10 cellular contexts compared by ENCODE assay signal in the genomic region with DNA sequence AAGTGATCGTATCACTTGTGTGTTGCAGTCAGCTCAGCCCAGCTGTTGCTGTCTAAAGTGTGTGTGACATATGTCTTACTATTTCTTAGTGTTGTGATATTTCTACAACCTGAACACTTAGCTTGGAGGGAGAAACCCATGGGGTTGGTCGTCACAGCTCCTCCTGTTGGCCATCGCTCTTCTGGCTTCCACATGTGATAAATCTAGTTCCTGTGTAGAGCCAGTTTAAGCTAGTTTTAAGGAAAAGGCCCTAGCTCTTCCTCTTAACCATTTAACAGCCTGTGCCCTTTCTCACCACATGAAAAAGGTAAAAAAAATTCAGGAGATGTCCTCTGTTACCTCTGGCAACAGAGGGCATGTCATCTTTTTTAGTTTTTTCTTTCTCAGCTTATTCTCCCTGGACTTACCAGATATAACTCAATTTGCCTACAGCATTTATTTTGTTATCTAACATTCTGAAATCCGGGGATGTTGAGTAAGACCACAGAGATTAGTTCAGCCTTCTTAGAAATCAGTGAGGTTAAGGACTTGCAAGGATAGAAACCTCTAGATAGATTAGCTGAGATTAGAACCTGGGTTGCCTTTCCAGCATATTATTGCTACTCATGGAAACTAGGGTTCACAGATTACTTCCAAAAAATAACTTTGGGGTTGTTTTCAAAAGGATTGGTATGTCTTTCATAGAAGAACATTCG.
DNase-seq lines count a peak whose midpoint lies in the region; ATAC-seq, FAIRE-seq and TF ChIP-seq lines count a peak whose summit lies in the region.
"Had no signal": no experiment of that assay in that cellular context is flagged by ENCODE, and none has a peak within 500 bp of the region (broad histone marks: within the 10 kb centered on the region; RNA-seq: fewer than 3 reads in every experiment).

No MANE protein-coding gene starts in this region.

- H3K27ac Mint-ChIP-seq in activated CD4-positive, alpha-beta T cell treated with anti-CD3 and anti-CD28 coated beads, Interleukin-2, amount 10 ng/mL, durations not matched to agents 7 days and 5 days, result peak overlapping the region; percentile 38

- no peak overlapping the region for H3K56ac ChIP-seq in H1 (replicated peaks; ENCODE audit: insufficient read length, low read depth, low read length)

- H3K18ac ChIP-seq in H1 (ENCODE audit: extremely low read depth, low read length), result no peak overlapping the region

- WGBS in H1 (ENCODE audit: extremely low coverage in 1 of 2, insufficient coverage in 1 of 2, insufficient read length in 1 of 2, insufficient replicate concordance in 2 of 2, low coverage in 1 of 2, low lambda C conversion rate in 2 of 2, missing lambda C conversion rate in 1 of 2), 2 experiments, result 72% methylated on average over 5 of the region's 5 CpGs; no CpG with 5 or more reads in 1 of the 2 experiments
- WGBS in heart left ventricle, 4 donors, result 64 to 79% (median 74%) methylated on average over 5 of the region's 5 CpGs

- no peaks in the 10 kb centered on the region for H3K9me3 ChIP-seq in H1 (ENCODE audit: insufficient read depth in 2 of 2, low read depth in 1 of 2, low read length in 1 of 2)
- H3K9me3 ChIP-seq in heart left ventricle, result no peaks in the 10 kb centered on the region

- TF ChIP-seq CTCF in NB4 (IDR thresholded peaks at IDR 0.05; ENCODE audit: low read depth, low read length) (peak; percentile 25), H1 (IDR thresholded peaks at IDR 0.05; ENCODE audit: control extremely low read depth in 1 of 3, insufficient read depth in 1 of 3, low read depth in 1 of 3, low read length in 3 of 3) (peak; percentile 42 to 73 (median 43)), retinal pigment epithelial cell (conservative IDR thresholded peaks at IDR 0.05; ENCODE audit: low read depth, low read length) (peak; percentile 30), heart left ventricle (IDR thresholded peaks at IDR 0.05) (peak in 4 of 12 donors; percentile 11 to 16 (median 14))

- no peak overlapping the region for H2BK120ac ChIP-seq in H1 (replicated peaks; ENCODE audit: low read depth, low read length)

- peaks cover 15% of the 10 kb centered on the region for H3K4me1 Mint-ChIP-seq in activated CD4-positive, alpha-beta T cell treated with anti-CD3 and anti-CD28 coated beads, Interleukin-2, amount 10 ng/mL, durations not matched to agents 7 days and 5 days

- no peak overlapping the region for H2BK20ac ChIP-seq in H1 (ENCODE audit: low read length)

- H3K4me3 ChIP-seq in NB4 (ENCODE audit: low read depth, low read length) (no peak overlapping the region), H1 (ENCODE audit: extremely low read depth in 1 of 4, insufficient read depth in 2 of 4, low read depth in 3 of 4, low read length in 4 of 4) (no peak overlapping the region), retinal pigment epithelial cell (ENCODE audit: low read length) (no peak overlapping the region), heart left ventricle (no peak overlapping the region)

- no peak for ATAC-seq in heart left ventricle
- no peak for ATAC-seq in HG02759 (IDR thresholded peaks at IDR 0.05; ENCODE audit: unreplicated experiment)
- ATAC-seq in left cardiac atrium, result no peak

- TF ChIP-seq RAD21 in H1 (IDR thresholded peaks at IDR 0.05 in 1 of 2, conservative IDR thresholded peaks at IDR 0.05 in 1 of 2; ENCODE audit: low read depth in 2 of 2, low read length in 2 of 2), result peak; percentile 19 to 41; a peak in 2 of 4 replicates

- H3K4me1 ChIP-seq in H1 (replicated peaks in 1 of 4; ENCODE audit: control insufficient read depth in 3 of 4, insufficient read depth in 4 of 4, low read length in 3 of 4) (peaks cover 0 to 3% (median 1%) of the 10 kb centered on the region in 4 experiments; a peak in 1 of 7 replicates), heart left ventricle (peaks cover 0 to 2% (median 0%) of the 10 kb centered on the region in 12 donors)

- no peaks in the 10 kb centered on the region for H3K27me3 ChIP-seq in H1 (replicated peaks in 1 of 4; ENCODE audit: control insufficient read depth in 3 of 4, extremely low read depth in 1 of 4, insufficient read depth in 3 of 4, low read length in 3 of 4)
- H3K27me3 ChIP-seq in heart left ventricle, result no peaks in the 10 kb centered on the region

- H3K4me3 Mint-ChIP-seq in activated CD4-positive, alpha-beta T cell treated with anti-CD3 and anti-CD28 coated beads, Interleukin-2, amount 10 ng/mL, durations not matched to agents 7 days and 5 days, result no peak overlapping the region

- no peaks in the 10 kb centered on the region for H3K23me2 ChIP-seq in H1 (ENCODE audit: low read depth, low read length)

- H3K9ac ChIP-seq in H1 (replicated peaks in 1 of 4; ENCODE audit: extremely low read depth in 1 of 4, low read depth in 3 of 4, low read length in 3 of 4), result no peak overlapping the region

- H3K4me2 ChIP-seq in H1 (ENCODE audit: insufficient read depth in 1 of 2, low read depth in 2 of 2, low read length in 2 of 2), result no peak overlapping the region

- intact Hi-C loops in heart left ventricle (cut with DNase I) (no loop called here), left cardiac atrium (cut with DNase I) (no loop called here)

- no peak overlapping the region for H2BK5ac ChIP-seq in H1 (ENCODE audit: low read depth, low read length)

- no peaks in the 10 kb centered on the region for H3K9me3 Mint-ChIP-seq in activated CD4-positive, alpha-beta T cell treated with anti-CD3 and anti-CD28 coated beads, Interleukin-2, amount 10 ng/mL, durations not matched to agents 7 days and 5 days

- peak; percentile 58 for FAIRE-seq in H1 (lab: Jason Lieb, UNC)

- H3K27ac ChIP-seq in H1 (ENCODE audit: low read depth, low read length) (no peak overlapping the region), heart left ventricle (no peak overlapping the region)

- H2BK15ac ChIP-seq in H1 (ENCODE audit: low read length), result no peak overlapping the region

- H3K14ac ChIP-seq in H1 (ENCODE audit: insufficient read length), result no peak overlapping the region

- no peaks in the 10 kb centered on the region for H3K79me2 ChIP-seq in H1 (ENCODE audit: control insufficient read depth in 1 of 2, insufficient read depth in 2 of 2, low read length in 2 of 2)

- H4K5ac ChIP-seq in H1 (ENCODE audit: insufficient read length, low read depth, low read length), result no peak overlapping the region

- H3K79me1 ChIP-seq in H1 (ENCODE audit: low read depth, low read length), result no peaks in the 10 kb centered on the region

- no peak overlapping the region for H2BK12ac ChIP-seq in H1 (ENCODE audit: low read depth, low read length)

- H2AFZ ChIP-seq in H1 (ENCODE audit: low read length), result no peak overlapping the region

- no peaks in the 10 kb centered on the region for H4K20me1 ChIP-seq in H1 (replicated peaks in 1 of 2; ENCODE audit: control insufficient read depth in 1 of 2, insufficient read depth in 2 of 2, low read length in 2 of 2)

- no peak overlapping the region for H4K8ac ChIP-seq in H1 (ENCODE audit: extremely low read depth, insufficient read depth, low read length)

- CTCF ChIA-PET in activated CD4-positive, alpha-beta T cell treated with anti-CD3 and anti-CD28 coated beads, Interleukin-2, amount 10 ng/mL, durations not matched to agents 7 days and 5 days (lab: Charles Lee), result interaction anchor here (0.7 kb wide), 1 partner anchor 510 kb away, joined by 3 read pairs; no protein-coding TSS in a partner anchor
- CTCF ChIA-PET in H1 (lab: Charles Lee; ENCODE audit: partially characterized antibody), result interaction anchor here (0.8 to 4.8 kb wide), 18 partner anchors 9 to 248 kb away, joined by 3 to 24 read pairs (median 4); partner anchors contain the start of genes GAPVD1 and HSPA5

- no peak overlapping the region for H3K4ac ChIP-seq in H1 (replicated peaks; ENCODE audit: insufficient read length, low read depth, low read length)

- TF ChIP-seq POLR2A in NB4 (IDR thresholded peaks at IDR 0.05; ENCODE audit: extremely low read depth, insufficient read length), result no peak
- TF ChIP-seq POLR2A in H1 (IDR thresholded peaks at IDR 0.05; ENCODE audit: control extremely low read depth in 1 of 2, low read depth in 2 of 2, low read length in 2 of 2), result no peak
- TF ChIP-seq POLR2A in heart left ventricle (IDR thresholded peaks at IDR 0.05), result no peak

- peaks cover 2 to 21% (median 11%) of the 10 kb centered on the region in 4 experiments; a peak in 5 of 8 replicates for H3K36me3 ChIP-seq in H1 (ENCODE audit: control insufficient read depth in 2 of 4, insufficient read depth in 4 of 4, low read length in 3 of 4)
- H3K36me3 ChIP-seq in heart left ventricle, result peaks cover 0 to 98% (median 81%) of the 10 kb centered on the region in 9 donors

- no peaks in the 10 kb centered on the region for H3K27me3 Mint-ChIP-seq in activated CD4-positive, alpha-beta T cell treated with anti-CD3 and anti-CD28 coated beads, Interleukin-2, amount 10 ng/mL, durations not matched to agents 7 days and 5 days

- no peak overlapping the region for H4K91ac ChIP-seq in H1 (replicated peaks; ENCODE audit: insufficient read length, low read length)

- TF ChIP-seq EP300 in H1 (IDR thresholded peaks at IDR 0.05; ENCODE audit: borderline replicate concordance in 1 of 2, low read depth in 2 of 2, low read length in 2 of 2), result no peak

- H3K36me3 Mint-ChIP-seq in activated CD4-positive, alpha-beta T cell treated with anti-CD3 and anti-CD28 coated beads, Interleukin-2, amount 10 ng/mL, durations not matched to agents 7 days and 5 days (ENCODE audit: low read depth), result peaks cover 33% of the 10 kb centered on the region

- H2AK5ac ChIP-seq in H1 (ENCODE audit: low read depth, low read length), result no peak overlapping the region

- POLR2A ChIA-PET in activated CD4-positive, alpha-beta T cell treated with anti-CD3 and anti-CD28 coated beads, Interleukin-2, amount 10 ng/mL, durations not matched to agents 7 days and 5 days (lab: Charles Lee), result interaction anchor here (1.3 kb wide), 1 partner anchor 121 kb away, joined by 3 read pairs; the partner anchor contains the start of gene HSPA5
- POLR2A ChIA-PET in H1 (lab: Charles Lee; ENCODE audit: partially characterized antibody), result interaction anchor here (0.9 to 3.3 kb wide), 3 partner anchors 10 to 161 kb away, joined by 3 to 9 read pairs (median 3); partner anchors contain the start of gene HSPA5

- no peak overlapping the region for H3K23ac ChIP-seq in H1 (ENCODE audit: insufficient read length)

- DNase-seq in activated CD4-positive, alpha-beta T cell treated with anti-CD3 and anti-CD28 coated beads, Interleukin-2, amount 10 ng/mL, durations not matched to agents 7 days and 5 days, result peak; percentile 42
- no peak for DNase-seq in activated CD4-positive, alpha-beta T cell treated with anti-CD3 and anti-CD28 coated beads for 1 hour
- DNase-seq in NB4 (ENCODE audit: low read depth) (peak; percentile 45), H1 (ENCODE audit: low read depth in 1 of 2, low spot score in 2 of 2) (no peak), retinal pigment epithelial cell (ENCODE audit: low read depth) (no peak), heart left ventricle (no peak), left cardiac atrium (no peak)
- DNase-seq: activated CD4-positive, alpha-beta T cell treated with anti-CD3 and anti-CD28 coated beads, Interleukin-2, amount 50 U/mL, for 1 hour; stimulated activated CD4-positive, alpha-beta T cell treated with anti-CD3 and anti-CD28 coated beads, Interleukin-1b, Interleukin-23, amount 100 ng/mL, for 48 hours had no signal

TF ChIP-seq in H1, 55 proteins besides CTCF, POLR2A, EP300 and RAD21 (continues in another document):
- TF ChIP-seq SP1 (IDR thresholded peaks at IDR 0.05; ENCODE audit: low read depth, low read length), result no peak

Comparison
In these comparisons a context has a peak if more than half of its experiments do, and no peak if none do; other contexts are left out.
1. DNase-seq: peak in activated CD4-positive, alpha-beta T cell treated with anti-CD3 and anti-CD28 coated beads, Interleukin-2, amount 10 ng/mL, durations not matched to agents 7 days and 5 days (single experiment) and NB4 (single experiment); none in activated CD4-positive, alpha-beta T cell treated with anti-CD3 and anti-CD28 coated beads for 1 hour (single experiment), H1 (0 of 2), retinal pigment epithelial cell (single experiment), heart left ventricle (0 of 5) and left cardiac atrium (single experiment).